Comparison of ENCODE assay signal across 28 cellular contexts in the genomic region with DNA sequence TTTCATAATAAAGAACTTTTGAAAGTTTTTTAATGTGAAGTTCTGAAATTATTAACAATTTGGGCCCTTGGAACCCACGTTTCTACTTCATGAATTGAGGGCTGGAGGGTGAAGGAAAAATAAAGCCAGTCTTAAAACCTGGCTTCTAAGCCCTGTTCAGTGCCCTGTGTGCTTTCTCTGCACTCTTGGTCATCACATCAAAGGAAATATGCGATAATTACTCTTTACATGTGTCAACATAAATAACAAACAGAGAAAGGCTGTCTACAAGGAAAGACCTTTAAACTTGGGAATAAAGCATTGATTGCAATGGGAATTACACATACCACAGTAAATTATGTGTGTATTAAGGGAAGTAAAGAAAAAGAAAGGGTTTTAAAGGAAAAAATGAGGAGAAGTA.
"Had no signal": no experiment of that assay in that cellular context is flagged by ENCODE, and none has a peak within 500 bp of the region (broad histone marks: within the 10 kb centered on the region; RNA-seq: fewer than 3 reads in every experiment).

No MANE protein-coding gene starts in this region.

- H3K27me3 Mint-ChIP-seq: stimulated activated naive CD8-positive, alpha-beta T cell treated with anti-CD3 and anti-CD28 coated beads, Interleukin-15, Interleukin-2, amounts not matched to agents 100 ng/mL and 50 ng/mL, for 24 hours had no signal

- H3K4me3 Mint-ChIP-seq: immature natural killer cell; mesothelial cell of epicardium; naive B cell; nephron; neural crest cell; stimulated activated effector memory CD8-positive, alpha-beta T cell treated with anti-CD3 and anti-CD28 coated beads, Interleukin-12 subunit alpha, Interleukin-12 subunit beta, amount 100 ng/mL, for 72 hours; stimulated activated naive CD8-positive, alpha-beta T cell treated with anti-CD3 and anti-CD28 coated beads, Interleukin-15, Interleukin-2, amounts not matched to agents 100 ng/mL and 50 ng/mL, for 24 hours had no signal

- DNase-seq: hypothalamus; immature natural killer cell; left ventricle myocardium inferior; mesendoderm; naive B cell; nucleus accumbens; pancreas; posterior cingulate gyrus; retina; right cardiac atrium; sigmoid colon; small intestine; spleen; stimulated activated CD4-positive, alpha-beta T cell treated with anti-CD3 and anti-CD28 coated beads, Interleukin-4, amount 100 ng/mL, for 24 hours; stimulated activated naive CD4-positive, alpha-beta T cell; tibial artery; trophoblast cell; uterus had no signal

- H3K4me1 ChIP-seq: pancreas, prostate gland, suprapubic skin, uterus had no signal

- ATAC-seq: pancreas, right cardiac atrium had no signal

- H3K4me1 Mint-ChIP-seq: mesothelial cell of epicardium had no signal

- H3K4me3 ChIP-seq: left ventricle myocardium inferior, lung, pancreas, prostate gland, sigmoid colon, spleen, suprapubic skin, thoracic aorta, tibial artery, uterus had no signal

- FAIRE-seq: islet of Langerhans, pancreas, small intestine had no signal

- H3K36me3 ChIP-seq: left ventricle myocardium inferior, pancreas, prostate gland, sigmoid colon, spleen, suprapubic skin, thoracic aorta, tibial artery, uterus had no signal

- H3K9me3 Mint-ChIP-seq: immature natural killer cell; mesothelial cell of epicardium; naive B cell; nephron; neural crest cell; stimulated activated effector memory CD8-positive, alpha-beta T cell treated with anti-CD3 and anti-CD28 coated beads, Interleukin-12 subunit alpha, Interleukin-12 subunit beta, amount 100 ng/mL, for 72 hours; stimulated activated naive CD8-positive, alpha-beta T cell treated with anti-CD3 and anti-CD28 coated beads, Interleukin-15, Interleukin-2, amounts not matched to agents 100 ng/mL and 50 ng/mL, for 24 hours had no signal

- H3K27ac Mint-ChIP-seq: immature natural killer cell; mesothelial cell of epicardium; naive B cell; stimulated activated naive CD8-positive, alpha-beta T cell treated with anti-CD3 and anti-CD28 coated beads, Interleukin-15, Interleukin-2, amounts not matched to agents 100 ng/mL and 50 ng/mL, for 24 hours had no signal

- H3K27ac ChIP-seq: left ventricle myocardium inferior, pancreas, prostate gland, sigmoid colon, spleen, suprapubic skin, thoracic aorta, tibial artery, uterus had no signal

- H3K27me3 ChIP-seq: pancreas, sigmoid colon, spleen, suprapubic skin, tibial artery, uterus had no signal

- H3K36me3 Mint-ChIP-seq: immature natural killer cell; mesothelial cell of epicardium; stimulated activated effector memory CD8-positive, alpha-beta T cell treated with anti-CD3 and anti-CD28 coated beads, Interleukin-12 subunit alpha, Interleukin-12 subunit beta, amount 100 ng/mL, for 72 hours had no signal

- H3K9me3 ChIP-seq: left ventricle myocardium inferior, pancreas, prostate gland, sigmoid colon, spleen, suprapubic skin, thoracic aorta, tibial artery, uterus had no signal
